ENCODE assay signal across 28 cellular contexts in the genomic region with DNA sequence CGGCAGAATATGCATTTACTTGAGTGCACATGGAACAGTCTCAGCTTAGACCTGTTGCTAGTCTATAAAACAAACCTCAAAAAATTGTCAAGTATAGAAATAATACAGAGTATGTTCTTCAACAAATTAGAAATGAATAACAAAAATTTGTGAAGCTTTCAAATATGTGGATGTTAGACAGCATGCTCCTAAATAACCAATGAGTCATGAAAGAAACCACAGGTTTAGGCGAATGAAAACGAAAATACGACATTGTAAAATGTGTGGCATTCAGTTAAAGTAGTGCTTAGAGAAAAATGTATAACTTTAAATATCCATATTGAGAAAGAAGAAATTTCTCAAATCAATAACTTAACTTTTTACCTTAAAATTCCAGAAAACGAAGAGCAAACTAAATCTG.
"Had no signal": no experiment of that assay in that cellular context is flagged by ENCODE, and none has a peak within 500 bp of the region (broad histone marks: within the 10 kb centered on the region; RNA-seq: fewer than 3 reads in every experiment).

No MANE protein-coding gene starts in this region.

- H3K4me1 Mint-ChIP-seq: activated B cell treated with CpG ODN at 0.5 μM for 24 hours; activated T-helper 17 cell treated with anti-CD3 and anti-CD28 coated beads, Interleukin-2, amount 50 U/mL, for 72 hours had no signal

- H3K4me3 ChIP-seq: adrenal gland, body of pancreas had no signal

- H3K9me3 ChIP-seq: adrenal gland, body of pancreas had no signal

- H3K27ac ChIP-seq: adrenal gland, body of pancreas, epithelial cell of prostate, WERI-Rb-1 had no signal

- H3K27me3 Mint-ChIP-seq: activated B cell treated with CpG ODN at 0.5 μM for 24 hours; activated CD8-positive, alpha-beta T cell treated with anti-CD3 and anti-CD28 coated beads for 36 hours; activated naive CD8-positive, alpha-beta T cell; activated T-helper 17 cell treated with anti-CD3 and anti-CD28 coated beads, Interleukin-2, amount 50 U/mL, for 72 hours had no signal

- H3K27ac Mint-ChIP-seq: activated B cell treated with CpG ODN at 0.5 μM for 24 hours; activated CD8-positive, alpha-beta T cell treated with anti-CD3 and anti-CD28 coated beads for 36 hours; activated naive CD8-positive, alpha-beta T cell; activated T-helper 17 cell treated with anti-CD3 and anti-CD28 coated beads, Interleukin-2, amount 50 U/mL, for 72 hours; T-helper 1 cell treated with Interleukin-12 subunit alpha and Interleukin-12 subunit beta and Interleukin-4 antibody, amounts not matched to agents 30 μg/mL and 1 μg/mL, for 36 hours had no signal

- ATAC-seq: activated CD4-positive, CD25-positive, alpha-beta regulatory T cell treated with anti-CD3 and anti-CD28 coated beads, Interleukin-2, amount 50 U/mL, for 24 hours; activated CD8-positive, alpha-beta T cell treated with anti-CD3 and anti-CD28 coated beads for 36 hours; activated T-cell treated with anti-CD3 and anti-CD28 coated beads, Interleukin-2, amount 50 U/mL, for 4 hours; activated T-helper 17 cell treated with anti-CD3 and anti-CD28 coated beads, Interleukin-2, amount 50 U/mL, for 72 hours; body of pancreas had no signal

- H3K27me3 ChIP-seq: adrenal gland, body of pancreas had no signal

- H3K4me3 Mint-ChIP-seq: activated B cell treated with CpG ODN at 0.5 μM for 24 hours; activated CD8-positive, alpha-beta T cell treated with anti-CD3 and anti-CD28 coated beads for 36 hours; activated naive CD8-positive, alpha-beta T cell; activated T-cell treated with anti-CD3 and anti-CD28 coated beads, Interleukin-2, amount 50 U/mL, for 4 hours; activated T-helper 17 cell treated with anti-CD3 and anti-CD28 coated beads, Interleukin-2, amount 50 U/mL, for 72 hours; T-helper 1 cell treated with Interleukin-12 subunit alpha and Interleukin-12 subunit beta and Interleukin-4 antibody, amounts not matched to agents 30 μg/mL and 1 μg/mL, for 36 hours had no signal

- DNase-seq: activated B cell treated with CpG ODN at 0.5 μM for 24 hours; activated CD4-positive, alpha-beta T cell treated with anti-CD3 and anti-CD28 coated beads for 48 hours; activated CD4-positive, alpha-beta T cell treated with anti-CD3 and anti-CD28 coated beads, Interleukin-2, amount 50 U/mL, for 1 hour; activated CD4-positive, alpha-beta T cell treated with anti-CD3 and anti-CD28 coated beads, Interleukin-2, amount 50 U/mL, for 48 hours; activated CD8-positive, alpha-beta memory T cell treated with anti-CD3 and anti-CD28 coated beads for 24 hours; activated CD8-positive, alpha-beta T cell treated with anti-CD3 and anti-CD28 coated beads for 36 hours; activated effector memory CD4-positive, alpha-beta T cell treated with Interleukin-2 at 50 U/mL for 16 hours; activated gamma-delta T cell treated with Interleukin-2 at 50 U/mL for 16 hours; activated naive CD4-positive, alpha-beta T cell treated with anti-CD3 and anti-CD28 coated beads, Interleukin-2, amount 50 U/mL, for 16 hours; activated naive CD4-positive, alpha-beta T cell treated with Interleukin-2 at 50 U/mL for 16 hours; activated T-cell treated with anti-CD3 and anti-CD28 coated beads, Interleukin-2, amount 50 U/mL, for 4 hours; adrenal gland; amygdala; aorta; body of pancreas; caudate nucleus; cortex of kidney; dermis blood vessel endothelial cell; effector CD4-positive, alpha-beta T cell; foreskin fibroblast; head of caudate nucleus; T-helper 9 cell; WERI-Rb-1 had no signal

- H3K36me3 ChIP-seq: adrenal gland, WERI-Rb-1 had no signal

- H3K4me1 ChIP-seq: adrenal gland, body of pancreas had no signal

- H3K36me3 Mint-ChIP-seq: activated naive CD8-positive, alpha-beta T cell had no signal
